In genomic region chr6:150599199-150600002, GRCh38 we compare ENCODE assay signal across 8 cellular contexts. TPM values are rescaled to one million over a fixed set of nuclear protein-coding genes. Genes with fewer than 3 reads are reported as not detected.
A peak's percentile ranks its signal among the peaks of the same experiment; 100 is the strongest.
DNase-seq lines count a peak whose midpoint lies in the region; ATAC-seq and TF ChIP-seq lines count a peak whose summit lies in the region.

Gene PLEKHG1, plus strand, starts transcription at chr6:150599885. Its CDS starts 133,797 bp downstream, at chr6:150733682.

- H3K36me3 ChIP-seq in GM23338 (ENCODE audit: insufficient read depth), result no peaks in the 10 kb centered on the region
- H3K36me3 ChIP-seq in kidney epithelial cell (ENCODE audit: control insufficient read depth, insufficient read depth, low read length), result no peaks in the 10 kb centered on the region

- DNase-seq in GM23338 (ENCODE audit: low spot score) (peak; percentile 86), LoVo (ENCODE audit: low spot score) (peak; percentile 83), activated B cell treated with CpG ODN at 0.5 μM for 24 hours (peak; percentile 76), chondrocyte (ENCODE audit: low spot score) (no peak), kidney epithelial cell (ENCODE audit: low read depth) (no peak), NCI-H446 (lab: John Stamatoyannopoulos, UW) (no peak)
- peak; percentile 70 for DNase-seq in stimulated activated CD4-positive, alpha-beta T cell treated with anti-CD3 and anti-CD28 coated beads, Interleukin-15, amount 100 ng/mL, for 24 hours

- POLR2A ChIA-PET in activated B cell treated with CpG ODN at 0.5 μM for 24 hours (lab: Charles Lee), result interaction anchor here (0.5 to 9.8 kb wide), 36 partner anchors 9 to 1554 kb away, joined by 3 to 537 read pairs (median 7); no protein-coding TSS in a partner anchor

- H4K20me1 ChIP-seq in GM23338 (replicated peaks; ENCODE audit: insufficient read depth), result no peaks in the 10 kb centered on the region

- CTCF ChIA-PET in activated B cell treated with CpG ODN at 0.5 μM for 24 hours (lab: Charles Lee), result interaction anchor here (0.8 to 5.3 kb wide), 15 partner anchors 10 to 216 kb away, joined by 3 to 55 read pairs (median 9); no protein-coding TSS in a partner anchor

- no peak within 1 kb of the TSS for H3K27ac ChIP-seq in GM23338 (ENCODE audit: low read depth)

- H3K4me3 Mint-ChIP-seq in GM23338 (peak within 1 kb of the TSS; percentile 92), activated B cell treated with CpG ODN at 0.5 μM for 24 hours (peak within 1 kb of the TSS; percentile 98), chondrocyte (ENCODE audit: unreplicated experiment) (peak within 1 kb of the TSS; percentile 88)

- H2AFZ ChIP-seq in GM23338, result peak within 1 kb of the TSS; percentile 93

- peak within 1 kb of the TSS; percentile 80 for H3K4me2 ChIP-seq in GM23338

- H3K9me3 Mint-ChIP-seq in GM23338 (no peaks in the 10 kb centered on the region; the same call in 2 of the 3 replicates), activated B cell treated with CpG ODN at 0.5 μM for 24 hours (no peaks in the 10 kb centered on the region), chondrocyte (ENCODE audit: low read depth) (no peaks in the 10 kb centered on the region)

- TF ChIP-seq CTCF in GM23338 (conservative IDR thresholded peaks at IDR 0.05; ENCODE audit: low read depth in 2 of 2) (no peak), activated B cell treated with CpG ODN at 0.5 μM for 24 hours (IDR thresholded peaks at IDR 0.05) (no peak), chondrocyte (IDR thresholded peaks at IDR 0.05) (no peak), kidney epithelial cell (IDR thresholded peaks at IDR 0.05; ENCODE audit: insufficient read depth, low read length, poor library complexity, severe bottlenecking) (no peak)

- H3K4me1 Mint-ChIP-seq in GM23338 (peaks cover 9% of the 10 kb centered on the region; the same call in 2 of the 3 replicates), activated B cell treated with CpG ODN at 0.5 μM for 24 hours (peaks cover 57% of the 10 kb centered on the region), chondrocyte (ENCODE audit: low read depth) (peaks cover 12% of the 10 kb centered on the region)

- H3K27me3 Mint-ChIP-seq in GM23338 (ENCODE audit: insufficient read depth, low read depth, poor library complexity) (peaks cover 39% of the 10 kb centered on the region), activated B cell treated with CpG ODN at 0.5 μM for 24 hours (no peaks in the 10 kb centered on the region), chondrocyte (ENCODE audit: low read depth) (peaks cover 18% of the 10 kb centered on the region)

- intact Hi-C loops in activated B cell treated with CpG ODN at 0.5 μM for 24 hours (cut with micrococcal nuclease), result loop anchor here (1.0 to 5.0 kb wide), 9 partner anchors 24 to 215 kb away; no protein-coding TSS in a partner anchor

- H3K79me2 ChIP-seq in GM23338 (replicated peaks; ENCODE audit: insufficient read depth), result no peaks in the 10 kb centered on the region

- ATAC-seq in GM23338, result peak; percentile 90
- peak; percentile 75 for ATAC-seq in activated B cell treated with CpG ODN at 0.5 μM for 24 hours (ENCODE audit: low read depth)

- H3K27me3 ChIP-seq in GM23338 (ENCODE audit: insufficient read depth) (peaks cover 62% of the 10 kb centered on the region), kidney epithelial cell (ENCODE audit: control insufficient read depth, insufficient read depth, low read length) (no peaks in the 10 kb centered on the region)

- peaks cover 7% of the 10 kb centered on the region; the same call in 1 of the 2 replicates for H3K4me1 ChIP-seq in GM23338 (ENCODE audit: insufficient read depth)

- H3K9me2 ChIP-seq in GM23338 (ENCODE audit: insufficient read depth), result no peaks in the 10 kb centered on the region

- no peaks in the 10 kb centered on the region for H3K36me3 Mint-ChIP-seq in GM23338 (ENCODE audit: low read depth)
- peaks cover 22% of the 10 kb centered on the region for H3K36me3 Mint-ChIP-seq in activated B cell treated with CpG ODN at 0.5 μM for 24 hours (ENCODE audit: low read depth)
- no peaks in the 10 kb centered on the region for H3K36me3 Mint-ChIP-seq in chondrocyte (ENCODE audit: low read depth)

- H3K27ac Mint-ChIP-seq in GM23338, result no peak within 1 kb of the TSS
- peak within 1 kb of the TSS; percentile 97 for H3K27ac Mint-ChIP-seq in activated B cell treated with CpG ODN at 0.5 μM for 24 hours
- H3K27ac Mint-ChIP-seq in chondrocyte (ENCODE audit: unreplicated experiment), result peak within 1 kb of the TSS; percentile 24

- H3K4me3 ChIP-seq in GM08714 (ENCODE audit: low read length), result peak within 1 kb of the TSS; percentile 71
- peak within 1 kb of the TSS; percentile 80 for H3K4me3 ChIP-seq in GM23338
- peak within 1 kb of the TSS; percentile 70 for H3K4me3 ChIP-seq in kidney epithelial cell (ENCODE audit: low read depth, low read length)

- H3F3A ChIP-seq in GM23338 (replicated peaks; ENCODE audit: low read depth), result 0 out of 2 replicates have a peak, but pooled peaks cover 6% of the 10 kb centered on the region

TF ChIP-seq in GM23338, 12 proteins besides CTCF, POLR2A, EP300 and RAD21 (continues in another document):
- TF ChIP-seq NANOG (IDR thresholded peaks at IDR 0.05; ENCODE audit: borderline replicate concordance), result no peak
- no peak for TF ChIP-seq POLR2AphosphoS5 (IDR thresholded peaks at IDR 0.05; ENCODE audit: low read depth)
- TF ChIP-seq JUNB (IDR thresholded peaks at IDR 0.05; ENCODE audit: unreplicated experiment), result no peak
- TF ChIP-seq REST (IDR thresholded peaks at IDR 0.05; ENCODE audit: unreplicated experiment), result no peak

RNA-seq across cellular contexts. Expression of gene PLEKHG1, which starts in this region (rescaled TPM):
- 1.0 and 2.5 TPM in 2 replicates for total RNA-seq in GM23338 (2014; rRNA removed; shearing (Covaris generic))
- polyA plus RNA-seq in GM23338 (2016; fragmentation: Nextera tagmentation; extraction: Ambion mirVana), result 0.64 and 0.89 TPM in 2 replicates
- total RNA-seq in activated B cell treated with CpG ODN at 0.5 μM for 24 hours, result 199 and 219 TPM in 2 replicates
- total RNA-seq in chondrocyte, result 0.87 to 3.7 TPM (median 1.8 TPM) in 3 replicates
- 27.8 and 52.9 TPM in 2 replicates for total RNA-seq in kidney epithelial cell

Comparison
In these comparisons a context has a peak if more than half of its experiments do, and no peak if none do; other contexts are left out.
1. DNase-seq: peak in GM23338 (single experiment), LoVo (single experiment), activated B cell treated with CpG ODN at 0.5 μM for 24 hours (single experiment) and stimulated activated CD4-positive, alpha-beta T cell treated with anti-CD3 and anti-CD28 coated beads, Interleukin-15, amount 100 ng/mL, for 24 hours (single experiment); none in chondrocyte (single experiment), kidney epithelial cell (single experiment) and NCI-H446 (0 of 2).
2. Peak in every context shown above with its lines, with median percentiles within 50 percentile points of each other: H3K4me3 ChIP-seq and H3K4me3 Mint-ChIP-seq.